8 cellular contexts compared by ENCODE assay signal in genomic region chr18:35344736-35345459, GRCh38. TPM values are rescaled to one million over a fixed set of nuclear protein-coding genes. Genes with fewer than 3 reads are reported as not detected.
A peak's percentile ranks its signal among the peaks of the same experiment; 100 is the strongest.
DNase-seq lines count a peak whose midpoint lies in the region; ATAC-seq and TF ChIP-seq lines count a peak whose summit lies in the region.

No MANE protein-coding gene starts in this region.

- H3K36me3 Mint-ChIP-seq in activated CD8-positive, alpha-beta T cell treated with anti-CD3 and anti-CD28 coated beads, Interleukin-2, amount 10 ng/mL, durations not matched to agents 7 days and 5 days (ENCODE audit: low read depth): peaks cover 24% of the 10 kb centered on the region

- H3K4me3 ChIP-seq in AG04449 (ENCODE audit: low read depth, low read length): peak overlapping the region; percentile 97
- peak overlapping the region; percentile 97 for H3K4me3 ChIP-seq in iPS-20b (ENCODE audit: low read length)
- H3K4me3 ChIP-seq in testis: peak overlapping the region; percentile 98 to 99

- H3K9me3 Mint-ChIP-seq in activated CD8-positive, alpha-beta T cell treated with anti-CD3 and anti-CD28 coated beads, Interleukin-2, amount 10 ng/mL, durations not matched to agents 7 days and 5 days (ENCODE audit: insufficient read depth): no peaks in the 10 kb centered on the region

- H3K9me3 ChIP-seq in iPS-20b (ENCODE audit: insufficient read depth, low read depth, low read length): no peaks in the 10 kb centered on the region
- no peaks in the 10 kb centered on the region for H3K9me3 ChIP-seq in testis

- peak overlapping the region; percentile 100; the same call in 1 of the 2 replicates for H3K9ac ChIP-seq in iPS-20b (ENCODE audit: low read depth, low read length)

- peak overlapping the region; percentile 85 for H3K4me3 Mint-ChIP-seq in activated CD8-positive, alpha-beta T cell treated with anti-CD3 and anti-CD28 coated beads, Interleukin-2, amount 10 ng/mL, durations not matched to agents 7 days and 5 days

- H3K4me1 Mint-ChIP-seq in activated CD8-positive, alpha-beta T cell treated with anti-CD3 and anti-CD28 coated beads, Interleukin-2, amount 10 ng/mL, durations not matched to agents 7 days and 5 days (ENCODE audit: low read depth): peaks cover 29% of the 10 kb centered on the region

- H3K27me3 ChIP-seq in iPS-20b (ENCODE audit: insufficient read depth, low read length) (no peaks in the 10 kb centered on the region), testis (no peaks in the 10 kb centered on the region)

- H3K4me1 ChIP-seq in iPS-20b (ENCODE audit: insufficient read depth, low read length) (peaks cover 14% of the 10 kb centered on the region; the same call in 1 of the 2 replicates), testis (peaks cover 18% of the 10 kb centered on the region)

- peak overlapping the region; percentile 89 for H3K27ac Mint-ChIP-seq in activated CD8-positive, alpha-beta T cell treated with anti-CD3 and anti-CD28 coated beads, Interleukin-2, amount 10 ng/mL, durations not matched to agents 7 days and 5 days

- no peaks in the 10 kb centered on the region for H3K27me3 Mint-ChIP-seq in activated CD8-positive, alpha-beta T cell treated with anti-CD3 and anti-CD28 coated beads, Interleukin-2, amount 10 ng/mL, durations not matched to agents 7 days and 5 days (ENCODE audit: low read depth)

- no peak for TF ChIP-seq CTCF in AG04449 (IDR thresholded peaks at IDR 0.05; ENCODE audit: insufficient read depth, low read length, missing control alignments)
- peak in 1 of 3 experiments; percentile 6 for TF ChIP-seq CTCF in testis (IDR thresholded peaks at IDR 0.05)

- TF ChIP-seq POLR2A in testis (IDR thresholded peaks at IDR 0.05): no peak

- CTCF ChIA-PET in AG04449 (lab: Yijun Ruan, JAX): interaction anchor here (0.6 to 4.1 kb wide), 4 partner anchors 10 to 1297 kb away, joined by 3 to 34 read pairs (median 10); no protein-coding TSS in a partner anchor
- CTCF ChIA-PET in activated CD8-positive, alpha-beta T cell treated with anti-CD3 and anti-CD28 coated beads, Interleukin-2, amount 10 ng/mL, durations not matched to agents 7 days and 5 days (lab: Charles Lee): interaction anchor here (0.7 to 1.7 kb wide), 10 partner anchors 10 to 339 kb away, joined by 3 to 5 read pairs (median 3); no protein-coding TSS in a partner anchor

- H3K27ac ChIP-seq in iPS-20b (ENCODE audit: low read length) (no peak overlapping the region), testis (peak overlapping the region; percentile 99)

- intact Hi-C loops in testis (cut with DNase I; ENCODE audit: low total_unique reads): loop anchor here (10.0 kb wide), 1 partner anchor 90 kb away; no protein-coding TSS in a partner anchor

- DNase-seq in AG04449 (ENCODE audit: low read depth, low spot score) (no peak), testis (peak; percentile 27), globus pallidus (ENCODE audit: low spot score) (no peak), NCI-H82 (lab: John Stamatoyannopoulos, UW) (no peak), GF-D8 (lab: John Stamatoyannopoulos, UW) (no peak)
- DNase-seq in activated CD8-positive, alpha-beta T cell treated with anti-CD3 and anti-CD28 coated beads, Interleukin-2, amount 10 ng/mL, durations not matched to agents 7 days and 5 days: no peak

- ATAC-seq in GM21360 (IDR thresholded peaks at IDR 0.05; ENCODE audit: unreplicated experiment): peak; percentile 10
- ATAC-seq in activated CD8-positive, alpha-beta T cell treated with anti-CD3 and anti-CD28 coated beads, Interleukin-2, amount 10 ng/mL, durations not matched to agents 7 days and 5 days: no peak

- H3K36me3 ChIP-seq in iPS-20b (ENCODE audit: insufficient read depth, low read depth, low read length): peaks cover 17% of the 10 kb centered on the region
- no peaks in the 10 kb centered on the region for H3K36me3 ChIP-seq in testis (ENCODE audit: low read depth, missing control alignments)

- 32 to 35% methylated on average over 12 of the region's 12 CpGs for WGBS in testis, 2 donors

- POLR2A ChIA-PET in AG04449 (lab: Yijun Ruan, JAX): no interaction called here
- POLR2A ChIA-PET in activated CD8-positive, alpha-beta T cell treated with anti-CD3 and anti-CD28 coated beads, Interleukin-2, amount 10 ng/mL, durations not matched to agents 7 days and 5 days (lab: Charles Lee): interaction anchor here (0.6 to 2.8 kb wide), 9 partner anchors 10 to 628 kb away, joined by 3 to 17 read pairs (median 5); partner anchors contain the start of genes MAPRE2, RMP24, ZNF397 and ZSCAN30

RNA-seq across cellular contexts. Expression of gene ZNF24, which starts 0.7 kb away (rescaled TPM):
- 10 to 100 TPM; 48.8 to 53.2 TPM for total RNA-seq in activated CD8-positive, alpha-beta T cell treated with anti-CD3 and anti-CD28 coated beads, Interleukin-2, amount 10 ng/mL, durations not matched to agents 7 days and 5 days
- 10 to 100 TPM; 38.9 to 39.8 TPM for total RNA-seq in testis
- polyA plus RNA-seq in testis (ENCODE audit: insufficient read depth, low read depth, low replicate concordance): 29.2 TPM

RNA-seq across cellular contexts. Expression of gene ZNF396, which starts 32.2 kb away (rescaled TPM):
- under 1 TPM; 0.32 to 0.60 TPM for total RNA-seq in activated CD8-positive, alpha-beta T cell treated with anti-CD3 and anti-CD28 coated beads, Interleukin-2, amount 10 ng/mL, durations not matched to agents 7 days and 5 days
- total RNA-seq in testis: 1 to 10 TPM; 3.7 to 7.3 TPM
- polyA plus RNA-seq in testis (ENCODE audit: insufficient read depth, low read depth, low replicate concordance): 9.3 TPM

RNA-seq across cellular contexts. Expression of gene ZSCAN30, which starts 54.9 kb away (rescaled TPM):
- 10 to 100 TPM; 16.0 to 18.3 TPM for total RNA-seq in activated CD8-positive, alpha-beta T cell treated with anti-CD3 and anti-CD28 coated beads, Interleukin-2, amount 10 ng/mL, durations not matched to agents 7 days and 5 days
- total RNA-seq in testis: 10 to 100 TPM; 24.5 to 31.5 TPM
- 15.9 TPM for polyA plus RNA-seq in testis (ENCODE audit: insufficient read depth, low read depth, low replicate concordance)
